Comparison of ENCODE assay signal across 1 cellular context in genomic region chr18:24402209-24402785, GRCh38.
TF ChIP-seq lines count a peak whose summit lies in the region.

No MANE protein-coding gene starts in this region.

TF ChIP-seq in HepG2, 621 proteins besides CTCF, POLR2A, EP300 and RAD21:
- TF ChIP-seq THAP7 (CRISPR knock-in tag; IDR thresholded peaks at IDR 0.05) = no peak
- no peak for TF ChIP-seq MIXL1 (CRISPR knock-in tag; IDR thresholded peaks at IDR 0.05)
- TF ChIP-seq, protein P1, sequence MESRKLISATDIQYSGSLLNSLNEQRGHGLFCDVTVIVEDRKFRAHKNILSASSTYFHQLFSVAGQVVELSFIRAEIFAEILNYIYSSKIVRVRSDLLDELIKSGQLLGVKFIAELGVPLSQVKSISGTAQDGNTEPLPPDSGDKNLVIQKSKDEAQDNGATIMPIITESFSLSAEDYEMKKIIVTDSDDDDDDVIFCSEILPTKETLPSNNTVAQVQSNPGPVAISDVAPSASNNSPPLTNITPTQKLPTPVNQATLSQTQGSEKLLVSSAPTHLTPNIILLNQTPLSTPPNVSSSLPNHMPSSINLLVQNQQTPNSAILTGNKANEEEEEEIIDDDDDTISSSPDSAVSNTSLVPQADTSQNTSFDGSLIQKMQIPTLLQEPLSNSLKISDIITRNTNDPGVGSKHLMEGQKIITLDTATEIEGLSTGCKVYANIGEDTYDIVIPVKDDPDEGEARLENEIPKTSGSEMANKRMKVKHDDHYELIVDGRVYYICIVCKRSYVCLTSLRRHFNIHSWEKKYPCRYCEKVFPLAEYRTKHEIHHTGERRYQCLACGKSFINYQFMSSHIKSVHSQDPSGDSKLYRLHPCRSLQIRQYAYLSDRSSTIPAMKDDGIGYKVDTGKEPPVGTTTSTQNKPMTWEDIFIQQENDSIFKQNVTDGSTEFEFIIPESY (CRISPR knock-in tag; IDR thresholded peaks at IDR 0.05) = no peak
- TF ChIP-seq, protein P2, sequence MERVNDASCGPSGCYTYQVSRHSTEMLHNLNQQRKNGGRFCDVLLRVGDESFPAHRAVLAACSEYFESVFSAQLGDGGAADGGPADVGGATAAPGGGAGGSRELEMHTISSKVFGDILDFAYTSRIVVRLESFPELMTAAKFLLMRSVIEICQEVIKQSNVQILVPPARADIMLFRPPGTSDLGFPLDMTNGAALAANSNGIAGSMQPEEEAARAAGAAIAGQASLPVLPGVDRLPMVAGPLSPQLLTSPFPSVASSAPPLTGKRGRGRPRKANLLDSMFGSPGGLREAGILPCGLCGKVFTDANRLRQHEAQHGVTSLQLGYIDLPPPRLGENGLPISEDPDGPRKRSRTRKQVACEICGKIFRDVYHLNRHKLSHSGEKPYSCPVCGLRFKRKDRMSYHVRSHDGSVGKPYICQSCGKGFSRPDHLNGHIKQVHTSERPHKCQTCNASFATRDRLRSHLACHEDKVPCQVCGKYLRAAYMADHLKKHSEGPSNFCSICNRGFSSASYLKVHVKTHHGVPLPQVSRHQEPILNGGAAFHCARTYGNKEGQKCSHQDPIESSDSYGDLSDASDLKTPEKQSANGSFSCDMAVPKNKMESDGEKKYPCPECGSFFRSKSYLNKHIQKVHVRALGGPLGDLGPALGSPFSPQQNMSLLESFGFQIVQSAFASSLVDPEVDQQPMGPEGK (CRISPR knock-in tag; IDR thresholded peaks at IDR 0.05) = no peak
- no peak for TF ChIP-seq ZNF230 (CRISPR knock-in tag; IDR thresholded peaks at IDR 0.05)
- TF ChIP-seq CEBPG (CRISPR knock-in tag; IDR thresholded peaks at IDR 0.05) = no peak
- TF ChIP-seq ZNF720 (CRISPR knock-in tag; IDR thresholded peaks at IDR 0.05) = no peak
- TF ChIP-seq ZNF615 (CRISPR knock-in tag; IDR thresholded peaks at IDR 0.05; ENCODE audit: borderline replicate concordance) = no peak
- TF ChIP-seq, protein P3, sequence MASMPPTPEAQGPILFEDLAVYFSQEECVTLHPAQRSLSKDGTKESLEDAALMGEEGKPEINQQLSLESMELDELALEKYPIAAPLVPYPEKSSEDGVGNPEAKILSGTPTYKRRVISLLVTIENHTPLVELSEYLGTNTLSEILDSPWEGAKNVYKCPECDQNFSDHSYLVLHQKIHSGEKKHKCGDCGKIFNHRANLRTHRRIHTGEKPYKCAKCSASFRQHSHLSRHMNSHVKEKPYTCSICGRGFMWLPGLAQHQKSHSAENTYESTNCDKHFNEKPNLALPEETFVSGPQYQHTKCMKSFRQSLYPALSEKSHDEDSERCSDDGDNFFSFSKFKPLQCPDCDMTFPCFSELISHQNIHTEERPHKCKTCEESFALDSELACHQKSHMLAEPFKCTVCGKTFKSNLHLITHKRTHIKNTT (CRISPR knock-in tag; IDR thresholded peaks at IDR 0.05) = no peak
- TF ChIP-seq WIZ (CRISPR knock-in tag; IDR thresholded peaks at IDR 0.05) = no peak
- no peak for TF ChIP-seq THYN1 (CRISPR knock-in tag; IDR thresholded peaks at IDR 0.05; ENCODE audit: borderline replicate concordance, low read depth)
- no peak for TF ChIP-seq CBFB (CRISPR knock-in tag; IDR thresholded peaks at IDR 0.05)
- no peak for TF ChIP-seq THAP8 (CRISPR knock-in tag; IDR thresholded peaks at IDR 0.05; ENCODE audit: borderline replicate concordance)
- TF ChIP-seq, protein P4, sequence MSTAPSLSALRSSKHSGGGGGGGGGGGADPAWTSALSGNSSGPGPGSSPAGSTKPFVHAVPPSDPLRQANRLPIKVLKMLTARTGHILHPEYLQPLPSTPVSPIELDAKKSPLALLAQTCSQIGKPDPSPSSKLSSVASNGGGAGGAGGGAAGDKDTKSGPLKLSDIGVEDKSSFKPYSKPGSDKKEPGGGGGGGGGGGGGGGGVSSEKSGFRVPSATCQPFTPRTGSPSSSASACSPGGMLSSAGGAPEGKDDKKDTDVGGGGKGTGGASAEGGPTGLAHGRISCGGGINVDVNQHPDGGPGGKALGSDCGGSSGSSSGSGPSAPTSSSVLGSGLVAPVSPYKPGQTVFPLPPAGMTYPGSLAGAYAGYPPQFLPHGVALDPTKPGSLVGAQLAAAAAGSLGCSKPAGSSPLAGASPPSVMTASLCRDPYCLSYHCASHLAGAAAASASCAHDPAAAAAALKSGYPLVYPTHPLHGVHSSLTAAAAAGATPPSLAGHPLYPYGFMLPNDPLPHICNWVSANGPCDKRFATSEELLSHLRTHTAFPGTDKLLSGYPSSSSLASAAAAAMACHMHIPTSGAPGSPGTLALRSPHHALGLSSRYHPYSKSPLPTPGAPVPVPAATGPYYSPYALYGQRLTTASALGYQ (CRISPR knock-in tag; IDR thresholded peaks at IDR 0.05) = no peak
- no peak for TF ChIP-seq ZFP36L2 (CRISPR knock-in tag; IDR thresholded peaks at IDR 0.05)
- TF ChIP-seq XRCC5 (optimal IDR thresholded peaks at IDR 0.05; ENCODE audit: low read length) = no peak
- no peak for TF ChIP-seq GMEB1 (CRISPR knock-in tag; IDR thresholded peaks at IDR 0.05; ENCODE audit: borderline replicate concordance)
- TF ChIP-seq SNRNP70 (IDR thresholded peaks at IDR 0.05; ENCODE audit: low read depth, low read length) = no peak
- TF ChIP-seq, protein P5, sequence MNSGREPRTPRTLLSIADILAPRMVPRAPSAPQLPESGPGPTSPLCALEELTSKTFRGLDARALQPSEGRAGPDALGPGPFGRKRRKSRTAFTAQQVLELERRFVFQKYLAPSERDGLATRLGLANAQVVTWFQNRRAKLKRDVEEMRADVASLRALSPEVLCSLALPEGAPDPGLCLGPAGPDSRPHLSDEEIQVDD (CRISPR knock-in tag; IDR thresholded peaks at IDR 0.05; ENCODE audit: borderline replicate concordance) = no peak
- TF ChIP-seq, protein P6, sequence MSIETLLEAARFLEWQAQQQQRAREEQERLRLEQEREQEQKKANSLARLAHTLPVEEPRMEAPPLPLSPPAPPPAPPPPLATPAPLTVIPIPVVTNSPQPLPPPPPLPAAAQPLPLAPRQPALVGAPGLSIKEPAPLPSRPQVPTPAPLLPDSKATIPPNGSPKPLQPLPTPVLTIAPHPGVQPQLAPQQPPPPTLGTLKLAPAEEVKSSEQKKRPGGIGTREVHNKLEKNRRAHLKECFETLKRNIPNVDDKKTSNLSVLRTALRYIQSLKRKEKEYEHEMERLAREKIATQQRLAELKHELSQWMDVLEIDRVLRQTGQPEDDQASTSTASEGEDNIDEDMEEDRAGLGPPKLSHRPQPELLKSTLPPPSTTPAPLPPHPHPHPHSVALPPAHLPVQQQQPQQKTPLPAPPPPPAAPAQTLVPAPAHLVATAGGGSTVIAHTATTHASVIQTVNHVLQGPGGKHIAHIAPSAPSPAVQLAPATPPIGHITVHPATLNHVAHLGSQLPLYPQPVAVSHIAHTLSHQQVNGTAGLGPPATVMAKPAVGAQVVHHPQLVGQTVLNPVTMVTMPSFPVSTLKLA (IDR thresholded peaks at IDR 0.05) = no peak
